ENCODE assay signal across 20 cellular contexts in genomic region chr12:22893878-22894277, GRCh38.
A peak's percentile ranks its signal among the peaks of the same experiment; 100 is the strongest.
DNase-seq lines count a peak whose midpoint lies in the region; ATAC-seq and TF ChIP-seq lines count a peak whose summit lies in the region.
"Had no signal": no experiment of that assay in that cellular context is flagged by ENCODE, and none has a peak within 500 bp of the region (broad histone marks: within the 10 kb centered on the region; RNA-seq: fewer than 3 reads in every experiment).

No MANE protein-coding gene starts in this region.

- no peaks in the 10 kb centered on the region for H3K9me3 ChIP-seq in right lobe of liver
- H3K9me3 ChIP-seq: BLaER1 had no signal

- H3K4me3 ChIP-seq in right lobe of liver, result no peak overlapping the region
- H3K4me3 ChIP-seq: BLaER1, GM12878, GM23248 had no signal

- intact Hi-C loops in right lobe of liver (cut with DNase I), result no loop called here

- 17% methylated on average over 2 of the region's 2 CpGs for WGBS in right lobe of liver (ENCODE audit: insufficient coverage, low coverage, low lambda C conversion rate, missing lambda C conversion rate)

- no peak for TF ChIP-seq CTCF in right lobe of liver (IDR thresholded peaks at IDR 0.05)

- no peaks in the 10 kb centered on the region for H3K4me1 ChIP-seq in right lobe of liver
- H3K4me1 ChIP-seq: BLaER1 had no signal

- DNase-seq in DMS53 (lab: John Stamatoyannopoulos, UW) (peak; percentile 85), HuH-7.5 (ENCODE audit: low spot score) (peak; percentile 8), left lobe of liver (ENCODE audit: low spot score) (no peak), right lobe of liver (no peak), T-helper 2 cell (no peak), NCI-H2227 (lab: John Stamatoyannopoulos, UW; ENCODE audit: unreplicated experiment) (no peak)
- no peak for DNase-seq in stimulated activated CD4-positive, alpha-beta T cell treated with anti-CD3 and anti-CD28 coated beads, Interleukin-4, amount 100 ng/mL, for 24 hours
- DNase-seq: CD4-positive, CD25-positive, alpha-beta regulatory T cell; CD8-positive, alpha-beta T cell; DMS79; EL; GDM1; GM23248; H7; HCEC 1CT had no signal

- no peaks in the 10 kb centered on the region for H3K36me3 ChIP-seq in right lobe of liver
- H3K36me3 ChIP-seq: BLaER1 had no signal

- H3K27me3 ChIP-seq in right lobe of liver, result no peaks in the 10 kb centered on the region
- H3K27me3 ChIP-seq: BLaER1 had no signal

- peak; percentile 98 for ATAC-seq in left lobe of liver
- peak; percentile 93 to 99 (median 96) for ATAC-seq in right lobe of liver
- ATAC-seq in HG03280 (IDR thresholded peaks at IDR 0.05; ENCODE audit: unreplicated experiment), result no peak
- ATAC-seq: CD8-positive, alpha-beta T cell; GM12878 had no signal

- TF ChIP-seq POLR2A in right lobe of liver (IDR thresholded peaks at IDR 0.05), result no peak

- H3K27ac ChIP-seq in right lobe of liver, result peak overlapping the region in 1 of 3 donors; percentile 2
- H3K27ac ChIP-seq: 22Rv1, BLaER1, C4-2B, GM23248 had no signal

Comparison
In these comparisons a context has a peak if more than half of its experiments do, and no peak if none do; other contexts are left out.
1. DNase-seq: peak in DMS53 (single experiment) and HuH-7.5 (single experiment); none in left lobe of liver (single experiment), right lobe of liver (0 of 3), T-helper 2 cell (0 of 5), NCI-H2227 (single experiment) and stimulated activated CD4-positive, alpha-beta T cell treated with anti-CD3 and anti-CD28 coated beads, Interleukin-4, amount 100 ng/mL, for 24 hours (single experiment).